8 cellular contexts compared by ENCODE assay signal in the genomic region with DNA sequence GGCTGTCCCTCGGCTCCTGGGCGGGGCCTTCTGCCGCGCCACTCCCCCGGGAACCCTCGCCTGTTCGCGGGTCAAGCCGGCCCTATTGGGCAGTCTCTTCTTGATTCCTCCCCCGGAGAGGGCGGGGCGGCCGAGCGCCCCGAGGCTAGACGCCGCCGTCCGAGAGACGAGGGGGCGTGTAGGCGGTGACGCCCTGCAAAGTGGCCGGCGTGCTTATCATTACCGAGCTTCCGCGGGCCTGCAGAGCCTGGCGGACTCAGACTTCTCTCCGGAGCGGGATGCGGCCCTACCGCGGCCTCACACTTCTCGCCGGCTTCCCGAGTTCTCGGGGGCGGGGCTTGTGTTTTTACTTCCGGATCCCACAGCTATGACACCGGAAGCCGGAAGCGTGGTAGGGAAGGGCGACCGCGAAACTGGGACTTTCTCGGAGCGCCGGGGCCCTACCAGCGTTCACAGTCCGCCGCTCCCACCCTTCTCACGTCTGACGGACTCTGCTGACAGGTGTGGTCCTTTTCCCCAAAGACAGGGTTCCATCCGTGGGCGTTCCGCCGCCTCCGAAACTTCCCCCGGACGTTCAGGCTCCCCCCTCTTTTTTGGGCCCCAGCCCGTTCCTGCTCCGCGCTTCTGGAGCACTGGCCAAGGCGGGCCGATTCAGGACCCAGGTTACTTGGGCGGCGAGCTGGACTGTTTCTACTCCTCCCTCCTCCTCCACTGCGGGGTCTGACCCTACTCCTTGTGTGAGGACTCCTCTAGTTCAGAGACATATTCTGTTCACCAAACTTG. TPM values are rescaled to one million over a fixed set of nuclear protein-coding genes. Genes with fewer than 3 reads are reported as not detected.
A peak's percentile ranks its signal among the peaks of the same experiment; 100 is the strongest.
DNase-seq lines count a peak whose midpoint lies in the region; ATAC-seq, FAIRE-seq and TF ChIP-seq lines count a peak whose summit lies in the region.

A gene with protein sequence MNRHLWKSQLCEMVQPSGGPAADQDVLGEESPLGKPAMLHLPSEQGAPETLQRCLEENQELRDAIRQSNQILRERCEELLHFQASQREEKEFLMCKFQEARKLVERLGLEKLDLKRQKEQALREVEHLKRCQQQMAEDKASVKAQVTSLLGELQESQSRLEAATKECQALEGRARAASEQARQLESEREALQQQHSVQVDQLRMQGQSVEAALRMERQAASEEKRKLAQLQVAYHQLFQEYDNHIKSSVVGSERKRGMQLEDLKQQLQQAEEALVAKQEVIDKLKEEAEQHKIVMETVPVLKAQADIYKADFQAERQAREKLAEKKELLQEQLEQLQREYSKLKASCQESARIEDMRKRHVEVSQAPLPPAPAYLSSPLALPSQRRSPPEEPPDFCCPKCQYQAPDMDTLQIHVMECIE (plus strand): TSS at position 376 of the 783 bp plus-strand sequence. CDS start 4,383 bp downstream, outside the sequence.

- H3K36me3 ChIP-seq in bronchial epithelial cell (ENCODE audit: control insufficient read depth, insufficient read depth, low read length) (peaks cover 7% of the 10 kb centered on the region), spleen (peaks cover 0 to 28% (median 0%) of the 10 kb centered on the region in 6 donors)

- peak within 1 kb of the TSS; percentile 70 for H3K4me3 ChIP-seq in AG04449 (ENCODE audit: low read depth, low read length)
- peak within 1 kb of the TSS; percentile 64 for H3K4me3 ChIP-seq in bronchial epithelial cell (ENCODE audit: low read depth, low read length)
- peak within 1 kb of the TSS; percentile 53 to 81 (median 66) for H3K4me3 ChIP-seq in spleen

- peak in 2 of 3 donors; percentile 6 to 40 for TF ChIP-seq POLR2A in spleen (IDR thresholded peaks at IDR 0.05)

- intact Hi-C loops in spleen (cut with DNase I; ENCODE audit: low total_unique reads), result no loop called here

- FAIRE-seq in bronchial epithelial cell (lab: Jason Lieb, UNC), result no peak

- no peaks in the 10 kb centered on the region for H3K9me3 Mint-ChIP-seq in WTC11

- peaks cover 7% of the 10 kb centered on the region for H3K36me3 Mint-ChIP-seq in WTC11

- H3K27me3 ChIP-seq in bronchial epithelial cell (ENCODE audit: control insufficient read depth, insufficient read depth, low read length) (no peaks in the 10 kb centered on the region), spleen (replicated peaks in 1 of 7) (no peaks in the 10 kb centered on the region)

- peaks cover 11 to 78% (median 57%) of the 10 kb centered on the region in 6 donors for H3K4me1 ChIP-seq in spleen

- ATAC-seq in GM18909 (IDR thresholded peaks at IDR 0.05; ENCODE audit: poor library complexity, unreplicated experiment) (peak; percentile 80), HG03159 (IDR thresholded peaks at IDR 0.05; ENCODE audit: unreplicated experiment) (peak; percentile 83), WTC11 (peak; percentile 90)

- POLR2A ChIA-PET in AG04449 (lab: Yijun Ruan, JAX), result interaction anchor here (0.9 kb wide), 1 partner anchor 150 kb away, joined by 4 read pairs; a partner anchor contains a TSS
- POLR2A ChIA-PET in WTC11 (lab: Charles Lee), result interaction anchor here (1.6 kb wide), 1 partner anchor 30 kb away, joined by 3 read pairs; no protein-coding TSS in a partner anchor

- no peaks in the 10 kb centered on the region for H3K27me3 Mint-ChIP-seq in WTC11 (ENCODE audit: low read depth)

- peak within 1 kb of the TSS; percentile 97 for H3K4me3 Mint-ChIP-seq in WTC11

- peaks cover 11% of the 10 kb centered on the region for H3K4me1 Mint-ChIP-seq in WTC11

- H3K9me3 ChIP-seq in spleen, result no peaks in the 10 kb centered on the region

- H3K27ac Mint-ChIP-seq in WTC11, result peak within 1 kb of the TSS; percentile 98

- CTCF ChIA-PET in AG04449 (lab: Yijun Ruan, JAX) (no interaction called here), WTC11 (lab: Charles Lee) (interaction anchor here (0.6 to 1.0 kb wide), 4 partner anchors 15 to 465 kb away, joined by 3 to 7 read pairs (median 4); a partner anchor contains a TSS)

- peak within 1 kb of the TSS; percentile 82 to 97 (median 92) for H3K27ac ChIP-seq in spleen

- DNase-seq in AG04449 (ENCODE audit: low read depth, low spot score) (peak; percentile 36), NCI-H2227 treated with DMSO at 0.1 percent for 48 hours (lab: John Stamatoyannopoulos, UW) (peak; percentile 89), WTC11 (ENCODE audit: low spot score) (peak; percentile 84), bronchial epithelial cell (ENCODE audit: low read depth) (peak; percentile 69), inferior parietal cortex (ENCODE audit: extremely low spot score) (peak; percentile 85), spleen (no peak)

- TF ChIP-seq CTCF in AG04449 (IDR thresholded peaks at IDR 0.05; ENCODE audit: insufficient read depth, low read length, missing control alignments) (no peak), WTC11 (IDR thresholded peaks at IDR 0.05) (no peak), bronchial epithelial cell (IDR thresholded peaks at IDR 0.05; ENCODE audit: insufficient read depth, low read length, severe bottlenecking) (no peak), spleen (IDR thresholded peaks at IDR 0.05 in 8 of 11, conservative IDR thresholded peaks at IDR 0.05 in 3 of 11) (no peak)

- 0 to 58% (median 0%) methylated on average over 11 to 69 of the region's 69 CpGs for WGBS in spleen, 5 donors

TF ChIP-seq in WTC11, 78 proteins besides CTCF, POLR2A, EP300 and RAD21:
- peak; percentile 70 for TF ChIP-seq NR2C2 (CRISPR knock-in tag; IDR thresholded peaks at IDR 0.05)
- no peak for TF ChIP-seq SOX15 (CRISPR knock-in tag; IDR thresholded peaks at IDR 0.05)
- no peak for TF ChIP-seq CREB1 (CRISPR knock-in tag; IDR thresholded peaks at IDR 0.05)
- TF ChIP-seq OVOL2 (CRISPR knock-in tag; IDR thresholded peaks at IDR 0.05; ENCODE audit: borderline replicate concordance), result no peak

RNA-seq across cellular contexts. Expression of the gene that starts here (rescaled TPM):
- total RNA-seq in WTC11 (2021), result 20.0 to 29.1 TPM (median 22.1 TPM) in 3 replicates
- total RNA-seq in bronchial epithelial cell, result 8.4 and 10.3 TPM in 2 replicates
- total RNA-seq in spleen, result 10 to 100 TPM; 18.9 to 66.6 (median 39.1) TPM
- 10 to 100 TPM; 21.5 to 52.8 (median 49.9) TPM for polyA plus RNA-seq in spleen
